ENCODE assay signal across 24 cellular contexts in the genomic region with DNA sequence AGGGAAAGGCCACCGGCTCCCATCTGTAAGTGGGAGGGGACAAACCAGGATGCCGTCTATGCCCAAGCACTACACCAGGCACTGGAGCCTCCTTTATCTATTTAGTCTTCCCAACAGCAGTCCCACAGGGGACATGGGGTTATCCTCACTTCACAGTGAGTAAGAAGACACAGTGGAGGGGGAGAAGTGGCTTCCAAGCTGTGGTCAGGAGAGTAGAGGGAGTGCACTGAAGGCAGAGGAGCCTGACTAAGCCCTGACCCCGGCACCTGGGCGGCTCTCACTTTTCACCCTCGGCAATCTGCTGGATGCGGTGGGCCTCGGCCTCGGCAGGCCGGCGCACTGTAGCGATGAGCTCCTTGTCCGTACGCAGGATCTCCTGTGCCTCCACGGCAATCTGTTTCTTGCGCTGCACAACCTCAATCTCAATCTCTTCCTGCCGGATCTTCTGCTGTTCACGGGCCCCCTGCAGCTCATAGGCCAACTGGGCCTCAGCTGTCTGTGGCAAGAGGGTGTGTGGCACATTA.
"Had no signal": no experiment of that assay in that cellular context is flagged by ENCODE, and none has a peak within 500 bp of the region (broad histone marks: within the 10 kb centered on the region; RNA-seq: fewer than 3 reads in every experiment).

No MANE protein-coding gene starts in this region.

- H3K4me1 Mint-ChIP-seq: nephron had no signal

- H3K27me3 Mint-ChIP-seq: naive thymus-derived CD8-positive, alpha-beta T cell; progenitor cell of endocrine pancreas; stimulated activated memory B cell treated with anti-CD40 and anti-IgM and Interleukin-4, amounts not matched to agents 10 μg/mL and 1 μg/mL and 100 μg/mL, for 72 hours had no signal

- H3K4me3 Mint-ChIP-seq: naive thymus-derived CD8-positive, alpha-beta T cell; nephron; neural crest cell; stimulated activated memory B cell treated with anti-CD40 and anti-IgM and Interleukin-4, amounts not matched to agents 10 μg/mL and 1 μg/mL and 100 μg/mL, for 72 hours had no signal

- H3K9me3 Mint-ChIP-seq: naive thymus-derived CD8-positive, alpha-beta T cell; nephron; neural crest cell; stimulated activated memory B cell treated with anti-CD40 and anti-IgM and Interleukin-4, amounts not matched to agents 10 μg/mL and 1 μg/mL and 100 μg/mL, for 72 hours had no signal

- DNase-seq: hippocampal formation; kidney glomerular epithelial cell; left cardiac atrium; lower lobe of right lung; mammary epithelial cell; mesenchymal stem cell; naive thymus-derived CD8-positive, alpha-beta T cell; occipital lobe; ovary; right lobe of liver; stimulated activated CD4-positive, alpha-beta T cell treated with anti-CD3 and anti-CD28 coated beads, Interleukin-1b, Interleukin-23, amount 100 ng/mL, for 48 hours; stimulated activated CD4-positive, alpha-beta T cell treated with anti-CD3 and anti-CD28 coated beads, Interleukin-2, amount 100 ng/mL, for 48 hours; stimulated activated CD4-positive, alpha-beta T cell treated with anti-CD3 and anti-CD28 coated beads, Interleukin-4, amount 100 ng/mL, for 4 hours; stimulated activated CD8-positive, alpha-beta memory T cell treated with anti-CD3 and anti-CD28 coated beads, Interleukin-4, amount 100 ng/mL, for 48 hours; stimulated activated naive CD8-positive, alpha-beta T cell treated with anti-CD3 and anti-CD28 coated beads, Interleukin-15, Interleukin-2, amounts not matched to agents 100 U/mL and 50 U/mL, for 24 hours; stomach; testis; thyroid gland; transverse colon had no signal

- ATAC-seq: left cardiac atrium; left lobe of liver; lower lobe of right lung; naive thymus-derived CD8-positive, alpha-beta T cell; right lobe of liver; stimulated activated memory B cell treated with anti-CD40 and anti-IgM and Interleukin-4, amounts not matched to agents 10 μg/mL and 1 μg/mL and 100 μg/mL, for 72 hours; stimulated activated naive CD8-positive, alpha-beta T cell treated with anti-CD3 and anti-CD28 coated beads, Interleukin-15, Interleukin-2, amounts not matched to agents 100 U/mL and 50 U/mL, for 24 hours had no signal

- H3K27ac Mint-ChIP-seq: nephron; progenitor cell of endocrine pancreas; stimulated activated memory B cell treated with anti-CD40 and anti-IgM and Interleukin-4, amounts not matched to agents 10 μg/mL and 1 μg/mL and 100 μg/mL, for 72 hours had no signal
